ENCODE assay signal across 19 cellular contexts in genomic region chr2:129008881-129009554, GRCh38.
DNase-seq lines count a peak whose midpoint lies in the region; ATAC-seq lines count a peak whose summit lies in the region.
"Had no signal": no experiment of that assay in that cellular context is flagged by ENCODE, and none has a peak within 500 bp of the region (broad histone marks: within the 10 kb centered on the region; RNA-seq: fewer than 3 reads in every experiment).

No MANE protein-coding gene starts in this region.

- intact Hi-C loops in Right ventricle myocardium inferior (cut with DNase I) (no loop called here), left cardiac atrium (cut with DNase I) (no loop called here)

- ATAC-seq in Right ventricle myocardium inferior (peak; percentile 26), left cardiac atrium (no peak), esophagus mucosa (peak; percentile 65), HG02763 (IDR thresholded peaks at IDR 0.05; ENCODE audit: unreplicated experiment) (no peak), GM21367 (IDR thresholded peaks at IDR 0.05; ENCODE audit: unreplicated experiment) (no peak)
- ATAC-seq: HepG2 had no signal

- DNase-seq in Right ventricle myocardium inferior (ENCODE audit: missing footprints) (no peak), left cardiac atrium (no peak), iPS-NIHi7 (ENCODE audit: extremely low spot score) (peak; percentile 4)
- DNase-seq in stimulated activated CD4-positive, alpha-beta T cell treated with anti-CD3 and anti-CD28 coated beads, Interleukin-2, amount 100 ng/mL, for 24 hours, result no peak
- DNase-seq: 8988T; AML-193; C1 segment of cervical spinal cord; Calu3; CD4-positive, alpha-beta T cell; DMS 273 treated with DMSO at 0.1 percent for 48 hours; DMS79 treated with DMSO at 0.1 percent for 48 hours; EL; GDM1; HCEC 1CT; HFFc6 had no signal

Comparison
In these comparisons a context has a peak if more than half of its experiments do, and no peak if none do; other contexts are left out.
1. ATAC-seq: peak in Right ventricle myocardium inferior (single experiment) and esophagus mucosa (single experiment); none in left cardiac atrium (0 of 2), HG02763 (single experiment) and GM21367 (single experiment).